ENCODE assay signal across 11 cellular contexts in the genomic region with DNA sequence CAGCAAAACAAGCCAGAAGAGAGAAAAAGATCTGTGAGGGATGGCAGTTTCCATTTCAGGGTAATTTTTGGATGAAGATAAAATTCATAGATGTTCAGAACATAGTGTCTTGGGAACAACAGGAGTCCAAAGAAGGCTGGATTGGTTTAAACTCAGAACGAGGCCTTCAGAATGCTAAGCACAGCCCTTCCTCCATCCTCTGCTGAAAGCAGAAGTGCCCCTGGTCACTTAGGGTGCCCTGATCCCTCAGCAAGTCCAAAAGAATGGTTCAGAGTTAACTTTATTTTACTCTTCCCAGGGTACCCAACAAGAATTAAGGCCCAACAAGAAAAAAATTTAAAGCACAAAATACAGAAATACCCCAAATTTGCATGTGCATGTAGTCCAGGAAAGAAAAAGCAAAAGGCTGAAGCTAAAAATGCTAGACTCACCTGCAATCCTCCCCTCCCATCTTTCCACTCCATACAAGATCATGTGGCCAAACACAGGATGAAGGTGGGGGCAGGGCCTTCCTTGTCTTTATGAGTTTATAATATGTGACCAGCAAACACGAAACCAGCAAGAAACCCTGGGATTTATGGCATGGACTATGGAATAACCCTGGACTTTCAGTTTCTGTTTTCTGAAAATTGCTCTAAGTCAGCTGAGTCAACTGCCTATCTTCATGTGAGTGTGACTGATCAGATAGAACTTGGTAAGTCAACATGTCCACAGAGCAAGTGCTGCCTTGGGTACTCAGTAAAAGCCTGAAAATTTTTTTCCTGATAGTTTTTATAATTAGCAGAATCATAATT. TPM values are rescaled to one million over a fixed set of nuclear protein-coding genes. Genes with fewer than 3 reads are reported as not detected.
A peak's percentile ranks its signal among the peaks of the same experiment; 100 is the strongest.
DNase-seq lines count a peak whose midpoint lies in the region; ATAC-seq, FAIRE-seq and TF ChIP-seq lines count a peak whose summit lies in the region.
"Had no signal": no experiment of that assay in that cellular context is flagged by ENCODE, and none has a peak within 500 bp of the region (broad histone marks: within the 10 kb centered on the region; RNA-seq: fewer than 3 reads in every experiment).

No MANE protein-coding gene starts in this region.

- intact Hi-C loops in sigmoid colon (cut with DNase I), result no loop called here

- H3K27ac ChIP-seq in sigmoid colon, result peak overlapping the region; percentile 53 to 77 (median 70)

- H3K36me3 ChIP-seq in sigmoid colon, result peaks cover 0 to 48% (median 20%) of the 10 kb centered on the region in 4 donors

- no peak for TF ChIP-seq CTCF in sigmoid colon (IDR thresholded peaks at IDR 0.05)

- no peak for TF ChIP-seq EP300 in sigmoid colon (IDR thresholded peaks at IDR 0.05)

- no peak for DNase-seq in GM12891 (ENCODE audit: insufficient read length, low spot score)
- peak; percentile 75 for DNase-seq in amniotic epithelial cell (ENCODE audit: low read depth)
- DNase-seq in iris pigment epithelial cell (ENCODE audit: low read depth), result peak; percentile 36
- DNase-seq in sigmoid colon, result no peak
- no peak for DNase-seq in RCC 7860 (ENCODE audit: low spot score)
- DNase-seq in OCI-M2 (lab: John Stamatoyannopoulos, UW; ENCODE audit: unreplicated experiment), result no peak
- DNase-seq in SK-N-DZ (ENCODE audit: low spot score), result no peak
- DNase-seq: DMS53, NCI-H510A, right cardiac atrium had no signal

- no peak for FAIRE-seq in GM12891 (lab: Jason Lieb, UNC)
- no peak for FAIRE-seq in RCC 7860 (lab: Jason Lieb, UNC)

- no peaks in the 10 kb centered on the region for H3K27me3 ChIP-seq in sigmoid colon

- H3K9me3 ChIP-seq in sigmoid colon, result no peaks in the 10 kb centered on the region

- WGBS in sigmoid colon, 2 donors, result 25 to 54% methylated on average over 2 of the region's 2 CpGs

- no peak overlapping the region for H3K4me3 ChIP-seq in sigmoid colon

- ATAC-seq in GM19467 (IDR thresholded peaks at IDR 0.05; ENCODE audit: unreplicated experiment), result no peak

- TF ChIP-seq POLR2A in GM12891 (IDR thresholded peaks at IDR 0.05; ENCODE audit: low read depth, low read length), result no peak
- no peak for TF ChIP-seq POLR2A in sigmoid colon (IDR thresholded peaks at IDR 0.05)

- peaks cover 0 to 76% (median 62%) of the 10 kb centered on the region in 4 donors for H3K4me1 ChIP-seq in sigmoid colon

TF ChIP-seq in GM12891, 5 proteins besides CTCF, POLR2A, EP300 and RAD21:
- TF ChIP-seq POU2F2 (IDR thresholded peaks at IDR 0.05; ENCODE audit: low read depth, low read length) (no peak), PAX5 (IDR thresholded peaks at IDR 0.05; ENCODE audit: insufficient read depth, low read length, severe bottlenecking) (no peak), SPI1 (IDR thresholded peaks at IDR 0.05; ENCODE audit: low read depth, low read length) (peak; percentile 67), TAF1 (IDR thresholded peaks at IDR 0.05; ENCODE audit: low read depth, low read length) (no peak), POLR2AphosphoS5 (IDR thresholded peaks at IDR 0.05; ENCODE audit: low read depth, low read length) (no peak)

RNA-seq across cellular contexts. Expression of gene MAX, which starts 21.2 kb away (rescaled TPM):
- 56.0 TPM for polyA plus RNA-seq in GM12891 (2012; ENCODE audit: low read depth, missing spikeins)
- 10 to 100 TPM; 61.6 to 71.7 (median 65.0) TPM for total RNA-seq in sigmoid colon
- polyA plus RNA-seq in sigmoid colon, result 100 to 1,000 TPM in 1 of 3 donors, 10 to 100 TPM in 2; 58.8 to 119 (median 93.7) TPM
- polyA plus RNA-seq in SK-N-DZ (2014; cell fraction: cytosol; rRNA removed), result 36.6 and 38.1 TPM in 2 replicates
- polyA plus RNA-seq in SK-N-DZ (2014; cell fraction: nucleus; rRNA removed), result 20.2 and 22.4 TPM in 2 replicates

Comparison
In these comparisons a context has a peak if more than half of its experiments do, and no peak if none do; other contexts are left out.
1. DNase-seq: peak in amniotic epithelial cell (single experiment) and iris pigment epithelial cell (single experiment); none in GM12891 (single experiment), sigmoid colon (single experiment), RCC 7860 (single experiment), OCI-M2 (single experiment) and SK-N-DZ (single experiment).